In the genomic region with DNA sequence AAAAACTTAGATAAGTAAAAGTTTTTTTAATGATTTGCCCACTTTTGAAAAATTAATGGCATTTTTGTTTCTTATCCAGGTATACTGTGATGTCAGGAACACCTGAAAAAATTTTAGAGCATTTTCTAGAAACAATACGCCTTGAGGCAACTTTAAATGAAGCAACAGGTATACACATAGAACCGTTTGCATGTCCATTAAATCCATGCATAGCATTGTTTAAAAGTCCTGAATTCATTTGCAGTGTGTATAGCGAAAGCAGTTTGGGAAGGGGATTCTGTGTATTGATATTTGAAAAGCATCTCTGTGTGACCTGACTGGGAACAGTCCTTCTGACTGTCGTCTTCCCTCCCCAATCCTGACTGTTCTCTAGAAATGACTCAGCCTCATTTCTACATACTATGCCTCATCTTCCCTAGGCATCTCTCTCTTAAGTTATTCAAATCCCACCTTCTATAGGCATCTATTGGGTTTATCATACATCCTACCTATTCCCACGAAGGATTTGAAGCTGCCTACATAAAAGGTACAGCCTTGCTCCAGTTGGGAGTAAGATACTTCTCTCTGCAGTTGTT, we compare ENCODE assay signal across 18 cellular contexts.
DNase-seq lines count a peak whose midpoint lies in the region; ATAC-seq, FAIRE-seq and TF ChIP-seq lines count a peak whose summit lies in the region.
"Had no signal": no experiment of that assay in that cellular context is flagged by ENCODE, and none has a peak within 500 bp of the region (broad histone marks: within the 10 kb centered on the region; RNA-seq: fewer than 3 reads in every experiment).

No MANE protein-coding gene starts in this region.

- TF ChIP-seq CTCF in right lobe of liver (IDR thresholded peaks at IDR 0.05) (no peak), HepG2 (CRISPR knock-in tag; IDR thresholded peaks at IDR 0.05) (no peak), VCaP (conservative IDR thresholded peaks at IDR 0.05) (no peak), foreskin keratinocyte (conservative IDR thresholded peaks at IDR 0.05) (no peak), A673 (conservative IDR thresholded peaks at IDR 0.05; ENCODE audit: low read depth, low read length) (no peak), mucosa of descending colon (IDR thresholded peaks at IDR 0.05) (no peak)

- H3K4me2 ChIP-seq in HepG2 (ENCODE audit: low read depth, low read length), result no peak overlapping the region

- H3K79me2 ChIP-seq in HepG2 (ENCODE audit: insufficient read depth, low read length), result no peaks in the 10 kb centered on the region

- H2AFZ ChIP-seq in HepG2 (ENCODE audit: low read length), result no peak overlapping the region

- no peak for ATAC-seq in right lobe of liver
- no peak for ATAC-seq in HepG2
- peak; percentile 72 for ATAC-seq in foreskin keratinocyte
- ATAC-seq in mucosa of descending colon, result no peak

- in situ Hi-C loops in HepG2 (cut with HindIII; ENCODE audit: extremely low pct_ligation_motif_present, low pct_unique_long_range_greater_than_20kb), result no loop called here

- H4K20me1 ChIP-seq in HepG2 (ENCODE audit: insufficient read depth, low read length), result no peaks in the 10 kb centered on the region

- no peak overlapping the region for H3K4me3 ChIP-seq in right lobe of liver
- H3K4me3 ChIP-seq in HepG2 (replicated peaks in 1 of 3; ENCODE audit: insufficient read depth in 1 of 3, low read depth in 2 of 3, low read length in 3 of 3), result no peak overlapping the region
- H3K4me3 ChIP-seq in A673 (ENCODE audit: low read depth, low read length, poor library complexity, severe bottlenecking), result no peak overlapping the region
- H3K4me3 ChIP-seq in mucosa of descending colon, result no peak overlapping the region
- H3K4me3 ChIP-seq: psoas muscle, vagina had no signal

- BruUV-seq in HepG2 (replicated peaks; lab: Mats Ljungman, UMichigan) (no TSS peak), A673 (replicated peaks; lab: Mats Ljungman, UMichigan) (no TSS peak)

- WGBS in right lobe of liver (ENCODE audit: insufficient coverage, low coverage, low lambda C conversion rate, missing lambda C conversion rate), result 89% methylated on average over 4 of the region's 5 CpGs
- 32% methylated on average over 5 of the region's 5 CpGs for WGBS in HepG2 (ENCODE audit: low lambda C conversion rate)

- H3K9ac ChIP-seq in HepG2 (ENCODE audit: insufficient read depth, low read depth, low read length), result no peak overlapping the region

- H3K36me3 ChIP-seq in right lobe of liver (no peaks in the 10 kb centered on the region), HepG2 (replicated peaks in 1 of 2; ENCODE audit: control insufficient read depth in 1 of 2, insufficient read depth in 2 of 2, low read length in 2 of 2) (no peaks in the 10 kb centered on the region), A673 (ENCODE audit: insufficient read depth, low read length, poor library complexity, severe bottlenecking) (no peaks in the 10 kb centered on the region), mucosa of descending colon (ENCODE audit: low read depth) (no peaks in the 10 kb centered on the region)
- H3K36me3 ChIP-seq: vagina had no signal

- no peak for DNase-seq in right lobe of liver
- no peak for DNase-seq in HepG2 (ENCODE audit: low spot score)
- DNase-seq in foreskin keratinocyte, result peak; percentile 45 to 69
- no peak for DNase-seq in NK-92 (lab: John Stamatoyannopoulos, UW; ENCODE audit: unreplicated experiment)
- DNase-seq in RPMI8226, result no peak
- DNase-seq in A673 (ENCODE audit: low spot score), result no peak
- DNase-seq in mucosa of descending colon, result no peak
- DNase-seq: anterior cingulate cortex; H7; hypothalamus; MM.1S; NCI-H1694 treated with DMSO at 0.1 percent for 48 hours; NCI-H446; stimulated activated CD4-positive, alpha-beta T cell treated with anti-CD3 and anti-CD28 coated beads, Interleukin-4, amount 100 ng/mL, for 24 hours; T-helper 1 cell had no signal

- H3K4me1 ChIP-seq in right lobe of liver, result no peaks in the 10 kb centered on the region
- peaks cover 41% of the 10 kb centered on the region for H3K4me1 ChIP-seq in HepG2 (ENCODE audit: insufficient read depth, low read length)
- H3K4me1 ChIP-seq in foreskin keratinocyte, result peaks cover 12% of the 10 kb centered on the region
- no peaks in the 10 kb centered on the region for H3K4me1 ChIP-seq in A673 (ENCODE audit: insufficient read depth, low read length, poor library complexity, severe bottlenecking)
- no peaks in the 10 kb centered on the region for H3K4me1 ChIP-seq in mucosa of descending colon (ENCODE audit: low read depth)

- CTCF ChIA-PET in HepG2 (lab: Yijun Ruan, JAX; ENCODE audit: low intra/inter-chr PET ratio, low total read pairs) (no interaction called here), A673 (lab: Charles Lee) (no interaction called here)

- peak overlapping the region in 2 of 3 donors; percentile 3 to 39 for H3K27ac ChIP-seq in right lobe of liver
- no peak overlapping the region for H3K27ac ChIP-seq in HepG2 (ENCODE audit: extremely low read length, insufficient read depth, low read length)
- H3K27ac ChIP-seq in VCaP, result peak overlapping the region; percentile 13; the same call in 1 of the 2 replicates
- H3K27ac ChIP-seq in foreskin keratinocyte, result no peak overlapping the region
- H3K27ac ChIP-seq in A673 (ENCODE audit: low read depth, low read length, poor library complexity, severe bottlenecking), result no peak overlapping the region
- H3K27ac ChIP-seq: vagina had no signal

- no peaks in the 10 kb centered on the region for H3K27me3 ChIP-seq in right lobe of liver
- no peaks in the 10 kb centered on the region; a peak in 1 of 5 replicates for H3K27me3 ChIP-seq in HepG2 (ENCODE audit: control insufficient read depth in 1 of 2, insufficient read depth in 2 of 2, low read length in 2 of 2)
- H3K27me3 ChIP-seq in foreskin keratinocyte, result no peaks in the 10 kb centered on the region
- H3K27me3 ChIP-seq in A673 (replicated peaks; ENCODE audit: insufficient read depth, low read depth, low read length, poor library complexity), result peaks cover 8% of the 10 kb centered on the region
- H3K27me3 ChIP-seq: vagina had no signal

- TF ChIP-seq POLR2A in right lobe of liver (IDR thresholded peaks at IDR 0.05) (no peak), HepG2 (IDR thresholded peaks at IDR 0.05; ENCODE audit: insufficient read depth in 1 of 2, low read depth in 2 of 2, low read length in 2 of 2) (no peak)

- intact Hi-C loops in right lobe of liver (cut with DNase I), result no loop called here
- intact Hi-C loops in HepG2 (cut with micrococcal nuclease; ENCODE audit: unreplicated experiment), result no loop called here
- intact Hi-C loops in A673 (cut with micrococcal nuclease; ENCODE audit: unreplicated experiment), result no loop called here
- intact Hi-C loops in mucosa of descending colon (cut with DNase I, micrococcal nuclease), result no loop called here

- POLR2A ChIA-PET in HepG2 (lab: Yijun Ruan, JAX) (interaction anchor here (0.9 kb wide), 1 partner anchor 10 kb away, joined by 4 read pairs; no protein-coding TSS in a partner anchor), A673 (lab: Charles Lee; ENCODE audit: low non-redundant PET) (no interaction called here)

- no peak for FAIRE-seq in HepG2 (lab: Jason Lieb, UNC)

- no peaks in the 10 kb centered on the region for H3K9me3 ChIP-seq in right lobe of liver
- no peaks in the 10 kb centered on the region for H3K9me3 ChIP-seq in HepG2 (ENCODE audit: low read length)
- no peaks in the 10 kb centered on the region for H3K9me3 ChIP-seq in A673 (ENCODE audit: low read depth, low read length, poor library complexity, severe bottlenecking)
- H3K9me3 ChIP-seq in mucosa of descending colon, result no peaks in the 10 kb centered on the region
- H3K9me3 ChIP-seq: psoas muscle, vagina had no signal

- TF ChIP-seq RAD21 in HepG2 (CRISPR knock-in tag; IDR thresholded peaks at IDR 0.05), result no peak

- no peak for TF ChIP-seq EP300 in HepG2 (IDR thresholded peaks at IDR 0.05; ENCODE audit: low read depth in 2 of 2, low read length in 2 of 2)
- no peak for TF ChIP-seq EP300 in HepG2 (CRISPR knock-in tag; IDR thresholded peaks at IDR 0.05; ENCODE audit: borderline replicate concordance)

TF ChIP-seq in HepG2, 621 proteins besides CTCF, POLR2A, EP300 and RAD21:
- TF ChIP-seq KLF16 (CRISPR knock-in tag; IDR thresholded peaks at IDR 0.05) (no peak), RBAK (CRISPR knock-in tag; IDR thresholded peaks at IDR 0.05) (no peak), TBX2 (CRISPR knock-in tag; IDR thresholded peaks at IDR 0.05; ENCODE audit: borderline replicate concordance) (no peak), NFIB (CRISPR knock-in tag; IDR thresholded peaks at IDR 0.05; ENCODE audit: borderline replicate concordance) (no peak), ZBTB38 (CRISPR knock-in tag; IDR thresholded peaks at IDR 0.05) (no peak), THAP11 (CRISPR knock-in tag; IDR thresholded peaks at IDR 0.05) (no peak), ZSCAN9 (CRISPR knock-in tag; IDR thresholded peaks at IDR 0.05; ENCODE audit: borderline replicate concordance) (no peak)
- TF ChIP-seq, protein P1, sequence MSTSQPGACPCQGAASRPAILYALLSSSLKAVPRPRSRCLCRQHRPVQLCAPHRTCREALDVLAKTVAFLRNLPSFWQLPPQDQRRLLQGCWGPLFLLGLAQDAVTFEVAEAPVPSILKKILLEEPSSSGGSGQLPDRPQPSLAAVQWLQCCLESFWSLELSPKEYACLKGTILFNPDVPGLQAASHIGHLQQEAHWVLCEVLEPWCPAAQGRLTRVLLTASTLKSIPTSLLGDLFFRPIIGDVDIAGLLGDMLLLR (CRISPR knock-in tag; IDR thresholded peaks at IDR 0.05), result no peak

Comparison
In these comparisons a context has a peak if more than half of its experiments do, and no peak if none do; other contexts are left out.
1. H3K27ac ChIP-seq: peak in right lobe of liver (2 of 3) and VCaP (single experiment); none in HepG2 (single experiment), foreskin keratinocyte (single experiment) and A673 (single experiment).
2. DNase-seq: peak in foreskin keratinocyte (2 of 2); none in right lobe of liver (0 of 3), HepG2 (single experiment), NK-92 (single experiment), RPMI8226 (single experiment), A673 (single experiment) and mucosa of descending colon (0 of 3).